2 cellular contexts compared by ENCODE assay signal in the genomic region with DNA sequence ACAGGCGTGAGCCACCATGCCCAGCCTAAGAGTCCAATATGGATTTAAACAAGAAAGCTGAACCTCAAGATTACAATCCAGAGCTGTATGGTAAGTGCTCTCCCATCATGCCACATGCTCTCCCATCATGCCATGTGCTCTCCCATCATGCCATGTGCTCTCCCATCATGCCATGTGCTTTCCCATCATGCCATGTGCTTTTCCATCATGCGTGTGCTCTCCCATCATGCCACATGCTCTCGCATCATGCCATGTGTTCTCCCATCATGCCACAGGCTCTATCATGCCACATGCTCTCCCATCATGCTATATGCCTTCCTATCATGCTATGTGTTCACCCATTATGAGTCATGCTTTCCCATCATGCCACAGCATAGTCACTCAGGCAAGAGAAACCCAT.
A peak's percentile ranks its signal among the peaks of the same experiment; 100 is the strongest.
TF ChIP-seq lines count a peak whose summit lies in the region.

No MANE protein-coding gene starts in this region.

TF ChIP-seq in HEK293T, 16 proteins besides CTCF, POLR2A, EP300 and RAD21:
- TF ChIP-seq SP1 (IDR thresholded peaks at IDR 0.05) (no peak), L3MBTL2 (conservative IDR thresholded peaks at IDR 0.05) (peak; percentile 33; the same call in 1 of the 2 replicates), FOXA1 (IDR thresholded peaks at IDR 0.05) (no peak), ZNF384 (IDR thresholded peaks at IDR 0.05) (no peak), HDGF (IDR thresholded peaks at IDR 0.05; ENCODE audit: borderline replicate concordance) (no peak), FOXK2 (IDR thresholded peaks at IDR 0.05) (no peak), ARNT (IDR thresholded peaks at IDR 0.05) (no peak)

TF ChIP-seq in K562, 482 proteins besides CTCF, POLR2A, EP300 and RAD21 (continues in another document):
- TF ChIP-seq, protein P1, sequence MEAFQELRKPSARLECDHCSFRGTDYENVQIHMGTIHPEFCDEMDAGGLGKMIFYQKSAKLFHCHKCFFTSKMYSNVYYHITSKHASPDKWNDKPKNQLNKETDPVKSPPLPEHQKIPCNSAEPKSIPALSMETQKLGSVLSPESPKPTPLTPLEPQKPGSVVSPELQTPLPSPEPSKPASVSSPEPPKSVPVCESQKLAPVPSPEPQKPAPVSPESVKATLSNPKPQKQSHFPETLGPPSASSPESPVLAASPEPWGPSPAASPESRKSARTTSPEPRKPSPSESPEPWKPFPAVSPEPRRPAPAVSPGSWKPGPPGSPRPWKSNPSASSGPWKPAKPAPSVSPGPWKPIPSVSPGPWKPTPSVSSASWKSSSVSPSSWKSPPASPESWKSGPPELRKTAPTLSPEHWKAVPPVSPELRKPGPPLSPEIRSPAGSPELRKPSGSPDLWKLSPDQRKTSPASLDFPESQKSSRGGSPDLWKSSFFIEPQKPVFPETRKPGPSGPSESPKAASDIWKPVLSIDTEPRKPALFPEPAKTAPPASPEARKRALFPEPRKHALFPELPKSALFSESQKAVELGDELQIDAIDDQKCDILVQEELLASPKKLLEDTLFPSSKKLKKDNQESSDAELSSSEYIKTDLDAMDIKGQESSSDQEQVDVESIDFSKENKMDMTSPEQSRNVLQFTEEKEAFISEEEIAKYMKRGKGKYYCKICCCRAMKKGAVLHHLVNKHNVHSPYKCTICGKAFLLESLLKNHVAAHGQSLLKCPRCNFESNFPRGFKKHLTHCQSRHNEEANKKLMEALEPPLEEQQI (IDR thresholded peaks at IDR 0.05), result no peak
- TF ChIP-seq, protein P2, sequence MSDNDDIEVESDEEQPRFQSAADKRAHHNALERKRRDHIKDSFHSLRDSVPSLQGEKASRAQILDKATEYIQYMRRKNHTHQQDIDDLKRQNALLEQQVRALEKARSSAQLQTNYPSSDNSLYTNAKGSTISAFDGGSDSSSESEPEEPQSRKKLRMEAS (CRISPR knock-in tag; IDR thresholded peaks at IDR 0.05), result peak; percentile 76
- TF ChIP-seq ARNT (IDR thresholded peaks at IDR 0.05), result 0 out of 4 replicates have a peak, but pooled peaks of 1 of the 2 experiments have one; percentile 53
- TF ChIP-seq ZNF699 (CRISPR knock-in tag; IDR thresholded peaks at IDR 0.05; ENCODE audit: insufficient replicate concordance), result no peak
- peak; percentile 28; the same call in 1 of the 2 replicates for TF ChIP-seq JUND (IDR thresholded peaks at IDR 0.05; ENCODE audit: borderline replicate concordance, low read depth, low read length)
- TF ChIP-seq JUND (tag; IDR thresholded peaks at IDR 0.05; ENCODE audit: borderline replicate concordance, low read depth, low read length), result 0 out of 3 replicates have a peak, but pooled peaks have one; percentile 16
- no peak for TF ChIP-seq ARID2 (IDR thresholded peaks at IDR 0.05)
- no peak for TF ChIP-seq PCBP1 (IDR thresholded peaks at IDR 0.05; ENCODE audit: low read depth, low read length, poor library complexity, severe bottlenecking)
- no peak for TF ChIP-seq RERE (CRISPR knock-in tag; IDR thresholded peaks at IDR 0.05; ENCODE audit: borderline replicate concordance)
- TF ChIP-seq ZNF584 (CRISPR knock-in tag; IDR thresholded peaks at IDR 0.05; ENCODE audit: low read depth), result no peak
- no peak for TF ChIP-seq KAT8 (IDR thresholded peaks at IDR 0.05; ENCODE audit: low read depth)
- no peak for TF ChIP-seq VEZF1 (CRISPR knock-in tag; IDR thresholded peaks at IDR 0.05)
- 0 out of 2 replicates have a peak, but pooled peaks have one; percentile 40 for TF ChIP-seq ZNF592 (IDR thresholded peaks at IDR 0.05)
- no peak for TF ChIP-seq BCLAF1 (IDR thresholded peaks at IDR 0.05; ENCODE audit: borderline replicate concordance in 1 of 2, control insufficient read depth in 1 of 2, low read depth in 2 of 2, low read length in 1 of 2)
- no peak for TF ChIP-seq ZSCAN29 (IDR thresholded peaks at IDR 0.05)
- TF ChIP-seq, protein P3, sequence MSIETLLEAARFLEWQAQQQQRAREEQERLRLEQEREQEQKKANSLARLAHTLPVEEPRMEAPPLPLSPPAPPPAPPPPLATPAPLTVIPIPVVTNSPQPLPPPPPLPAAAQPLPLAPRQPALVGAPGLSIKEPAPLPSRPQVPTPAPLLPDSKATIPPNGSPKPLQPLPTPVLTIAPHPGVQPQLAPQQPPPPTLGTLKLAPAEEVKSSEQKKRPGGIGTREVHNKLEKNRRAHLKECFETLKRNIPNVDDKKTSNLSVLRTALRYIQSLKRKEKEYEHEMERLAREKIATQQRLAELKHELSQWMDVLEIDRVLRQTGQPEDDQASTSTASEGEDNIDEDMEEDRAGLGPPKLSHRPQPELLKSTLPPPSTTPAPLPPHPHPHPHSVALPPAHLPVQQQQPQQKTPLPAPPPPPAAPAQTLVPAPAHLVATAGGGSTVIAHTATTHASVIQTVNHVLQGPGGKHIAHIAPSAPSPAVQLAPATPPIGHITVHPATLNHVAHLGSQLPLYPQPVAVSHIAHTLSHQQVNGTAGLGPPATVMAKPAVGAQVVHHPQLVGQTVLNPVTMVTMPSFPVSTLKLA (conservative IDR thresholded peaks at IDR 0.05), result 0 out of 4 replicates have a peak, but pooled peaks have one; percentile 31 to 38
- TF ChIP-seq SMC3 (conservative IDR thresholded peaks at IDR 0.05; ENCODE audit: insufficient read depth, low read depth, low read length), result no peak
- 0 out of 2 replicates have a peak, but pooled peaks have one; percentile 5 for TF ChIP-seq JUNB (CRISPR knock-in tag; conservative IDR thresholded peaks at IDR 0.05)
- peak; percentile 72 for TF ChIP-seq ATF3 (IDR thresholded peaks at IDR 0.05)
- TF ChIP-seq ATF3 (CRISPR knock-in tag; conservative IDR thresholded peaks at IDR 0.05), result no peak
- no peak for TF ChIP-seq NFYB (IDR thresholded peaks at IDR 0.05; ENCODE audit: extremely low read depth, insufficient read length)
- TF ChIP-seq RBBP5 (IDR thresholded peaks at IDR 0.05; ENCODE audit: borderline replicate concordance, insufficient read depth, low read length, poor library complexity, severe bottlenecking), result no peak
- 0 out of 2 replicates have a peak, but pooled peaks have one; percentile 24 for TF ChIP-seq EHMT2 (IDR thresholded peaks at IDR 0.05)
- TF ChIP-seq KDM5B (IDR thresholded peaks at IDR 0.05; ENCODE audit: insufficient replicate concordance, low read depth, low read length), result no peak
- TF ChIP-seq ZNF174 (CRISPR knock-in tag; IDR thresholded peaks at IDR 0.05), result no peak
